In genomic region chr3:45582407-45582806, GRCh38 we compare ENCODE assay signal across 16 cellular contexts. TPM values are rescaled to one million over a fixed set of nuclear protein-coding genes. Genes with fewer than 3 reads are reported as not detected.
DNase-seq lines count a peak whose midpoint lies in the region; ATAC-seq, FAIRE-seq and TF ChIP-seq lines count a peak whose summit lies in the region.
"Had no signal": no experiment of that assay in that cellular context is flagged by ENCODE, and none has a peak within 500 bp of the region (broad histone marks: within the 10 kb centered on the region; RNA-seq: fewer than 3 reads in every experiment).

No MANE protein-coding gene starts in this region.

- H3K36me3 Mint-ChIP-seq in HFFc6 (ENCODE audit: low read depth) = no peaks in the 10 kb centered on the region
- no peaks in the 10 kb centered on the region for H3K36me3 Mint-ChIP-seq in stimulated activated naive B cell treated with anti-CD40 and anti-IgM and Interleukin-4, amounts not matched to agents 10 μg/mL and 1 μg/mL and 100 μg/mL, for 72 hours
- H3K36me3 Mint-ChIP-seq: activated naive CD4-positive, alpha-beta T cell treated with anti-CD3 and anti-CD28 coated beads, Interleukin-2, amount 50 U/mL, for 72 hours had no signal

- intact Hi-C loops in GM12878 (cut with micrococcal nuclease; ENCODE audit: unreplicated experiment) = no loop called here
- intact Hi-C loops in left ventricle myocardium superior (cut with micrococcal nuclease) = no loop called here

- no TSS peak for BruUV-seq in GM12878 (replicated peaks; lab: Mats Ljungman, UMichigan)

- H3K27me3 ChIP-seq in GM12878 (replicated peaks in 1 of 2; ENCODE audit: control insufficient read depth in 2 of 2, insufficient read depth in 2 of 2, low read length in 1 of 2) = no peaks in the 10 kb centered on the region
- H3K27me3 ChIP-seq: gastrocnemius medialis had no signal

- H2AFZ ChIP-seq in GM12878 (ENCODE audit: control insufficient read depth, low read depth, low read length) = no peak overlapping the region
- H2AFZ ChIP-seq: parathyroid adenoma had no signal

- no peaks in the 10 kb centered on the region for H3K9me3 Mint-ChIP-seq in HFFc6
- peaks cover 0 to 2% of the 10 kb centered on the region in 2 donors for H3K9me3 Mint-ChIP-seq in stimulated activated naive B cell treated with anti-CD40 and anti-IgM and Interleukin-4, amounts not matched to agents 10 μg/mL and 1 μg/mL and 100 μg/mL, for 72 hours
- H3K9me3 Mint-ChIP-seq: dendritic cell treated with granulocyte-macrophage colony-stimulating factor and Interleukin-4, amounts not matched to agents 40 ng/mL and 50 ng/mL, for 4 days; stimulated activated naive CD8-positive, alpha-beta T cell treated with anti-CD3 and anti-CD28 coated beads, Interleukin-15, amount 100 ng/mL, for 72 hours; T-helper 1 cell treated with Interleukin-12 subunit alpha and Interleukin-12 subunit beta and Interleukin-4 antibody, amounts not matched to agents 30 μg/mL and 1 μg/mL, for 36 hours had no signal

- no peak for FAIRE-seq in GM12878 (lab: Jason Lieb, UNC)

- H3K4me1 ChIP-seq in GM12878 (ENCODE audit: control insufficient read depth, insufficient read depth, low read length) = no peaks in the 10 kb centered on the region
- H3K4me1 ChIP-seq: parathyroid adenoma had no signal

- no peaks in the 10 kb centered on the region for H3K79me2 ChIP-seq in GM12878 (ENCODE audit: control insufficient read depth, insufficient read depth, low read length)
- H3K79me2 ChIP-seq: parathyroid adenoma had no signal

- H3K9me3 ChIP-seq in GM12878 (replicated peaks; ENCODE audit: control insufficient read depth, insufficient read depth, low read length) = no peaks in the 10 kb centered on the region; the same call in 2 of the 3 replicates
- H3K9me3 ChIP-seq: gastrocnemius medialis had no signal

- WGBS in GM12878 (ENCODE audit: insufficient coverage, insufficient replicate concordance, low lambda C conversion rate, missing lambda C conversion rate) = 46% methylated on average over 2 of the region's 2 CpGs

- H3K4me3 Mint-ChIP-seq in HFFc6 = no peak overlapping the region
- no peak overlapping the region for H3K4me3 Mint-ChIP-seq in stimulated activated naive B cell treated with anti-CD40 and anti-IgM and Interleukin-4, amounts not matched to agents 10 μg/mL and 1 μg/mL and 100 μg/mL, for 72 hours
- H3K4me3 Mint-ChIP-seq: activated CD8-positive, alpha-beta T cell treated with anti-CD3 and anti-CD28 coated beads, Interleukin-2, amount 10 ng/mL, durations not matched to agents 7 days and 5 days; dendritic cell treated with granulocyte-macrophage colony-stimulating factor and Interleukin-4, amounts not matched to agents 40 ng/mL and 50 ng/mL, for 4 days; stimulated activated naive CD8-positive, alpha-beta T cell treated with anti-CD3 and anti-CD28 coated beads, Interleukin-15, amount 100 ng/mL, for 72 hours; T-helper 1 cell treated with Interleukin-12 subunit alpha and Interleukin-12 subunit beta and Interleukin-4 antibody, amounts not matched to agents 30 μg/mL and 1 μg/mL, for 36 hours had no signal

- RAD21 ChIA-PET in GM12878 (lab: Charles Lee; ENCODE audit: unreplicated experiment) = interaction anchor here (1.8 kb wide), 1 partner anchor 13 kb away, joined by 5 read pairs; no protein-coding TSS in a partner anchor

- SMC1A ChIA-PET in GM12878 (lab: Charles Lee; ENCODE audit: uncharacterized antibody, unreplicated experiment) = interaction anchor here (1.2 to 1.7 kb wide), 2 partner anchors 10 to 13 kb away, joined by 3 to 4 read pairs; partner anchors contain the start of gene LIMD1

- CTCF ChIA-PET in GM12878 (lab: Yijun Ruan, JAX) = interaction anchor here (0.9 to 1.5 kb wide), 4 partner anchors 13 to 78 kb away, joined by 3 to 7 read pairs (median 4); no protein-coding TSS in a partner anchor

- H3K4me1 Mint-ChIP-seq in HFFc6 (ENCODE audit: low read depth) = peaks cover 11% of the 10 kb centered on the region
- H3K4me1 Mint-ChIP-seq in stimulated activated naive B cell treated with anti-CD40 and anti-IgM and Interleukin-4, amounts not matched to agents 10 μg/mL and 1 μg/mL and 100 μg/mL, for 72 hours = peaks cover 1 to 12% of the 10 kb centered on the region in 2 donors

- no peak for TF ChIP-seq RAD21 in GM12878 (IDR thresholded peaks at IDR 0.05; ENCODE audit: insufficient read depth, low read depth, low read length)

- TF ChIP-seq POLR2A in GM12878 (IDR thresholded peaks at IDR 0.05; ENCODE audit: low read depth, low read length) = no peak

- no peak for TF ChIP-seq EP300 in GM12878 (IDR thresholded peaks at IDR 0.05; ENCODE audit: borderline replicate concordance in 1 of 2, control insufficient read depth in 1 of 2, low read depth in 2 of 2, low read length in 2 of 2)

- in situ Hi-C loops in GM12878 (cut with MboI) = no loop called here

- no peak overlapping the region for H3K27ac ChIP-seq in GM12878 (ENCODE audit: control insufficient read depth, insufficient read depth)
- H3K27ac ChIP-seq: parathyroid adenoma had no signal

- no peak for TF ChIP-seq CTCF in HFFc6 (IDR thresholded peaks at IDR 0.05)
- no peak for TF ChIP-seq CTCF in GM12878 (IDR thresholded peaks at IDR 0.05 in 2 of 3, conservative IDR thresholded peaks at IDR 0.05 in 1 of 3; ENCODE audit: control insufficient read depth in 2 of 3, extremely low read depth in 1 of 3, insufficient read depth in 1 of 3, low read depth in 3 of 3, low read length in 3 of 3)

- POLR2A ChIA-PET in GM12878 (lab: Charles Lee) = interaction anchor here (1.3 kb wide), 1 partner anchor 12 kb away, joined by 4 read pairs; no protein-coding TSS in a partner anchor

- DNase-seq in HFFc6 (peak; percentile 28), GM12878 (ENCODE audit: low read depth, low spot score) (no peak), left ventricle myocardium superior (no peak), medulla oblongata (ENCODE audit: extremely low spot score) (no peak)
- DNase-seq in stimulated activated naive B cell treated with anti-CD40 and anti-IgM and Interleukin-4, amounts not matched to agents 10 μg/mL and 1 μg/mL and 100 μg/mL, for 72 hours = no peak
- DNase-seq: activated CD8-positive, alpha-beta T cell treated with anti-CD3 and anti-CD28 coated beads, Interleukin-2, amount 10 ng/mL, durations not matched to agents 7 days and 5 days; stimulated activated CD4-positive, alpha-beta T cell treated with anti-CD3 and anti-CD28 coated beads, Interleukin-2, amount 100 ng/mL, for 48 hours; stimulated activated naive CD8-positive, alpha-beta T cell treated with anti-CD3 and anti-CD28 coated beads, Interleukin-15, amount 100 ng/mL, for 72 hours had no signal

- H3K36me3 ChIP-seq in GM12878 (ENCODE audit: control insufficient read depth in 2 of 2, insufficient read depth in 2 of 2, low read length in 1 of 2) = no peaks in the 10 kb centered on the region
- H3K36me3 ChIP-seq: gastrocnemius medialis had no signal

- H3K4me2 ChIP-seq in GM12878 (ENCODE audit: control insufficient read depth, insufficient read depth) = no peak overlapping the region

- ATAC-seq in GM12878 (peak; percentile 27; the same call in 1 of the 3 replicates), left ventricle myocardium superior (peak; percentile 39), GM21390 (IDR thresholded peaks at IDR 0.05; ENCODE audit: unreplicated experiment) (no peak), GM21825 (IDR thresholded peaks at IDR 0.05; ENCODE audit: unreplicated experiment) (no peak), HG03521 (IDR thresholded peaks at IDR 0.05; ENCODE audit: unreplicated experiment) (no peak)
- ATAC-seq in stimulated activated naive B cell treated with anti-CD40 and anti-IgM and Interleukin-4, amounts not matched to agents 10 μg/mL and 1 μg/mL and 100 μg/mL, for 72 hours (replicated peaks) = peak; percentile 29 to 48
- ATAC-seq: activated CD8-positive, alpha-beta T cell treated with anti-CD3 and anti-CD28 coated beads, Interleukin-2, amount 10 ng/mL, durations not matched to agents 7 days and 5 days; activated naive CD4-positive, alpha-beta T cell treated with anti-CD3 and anti-CD28 coated beads, Interleukin-2, amount 50 U/mL, for 72 hours; stimulated activated naive CD8-positive, alpha-beta T cell treated with anti-CD3 and anti-CD28 coated beads, Interleukin-15, amount 100 ng/mL, for 72 hours had no signal

- H3K9ac ChIP-seq in GM12878 (ENCODE audit: control insufficient read depth, insufficient read depth, low read length) = no peak overlapping the region
- H3K9ac ChIP-seq: parathyroid adenoma had no signal

- H3K4me3 ChIP-seq in GM12878 = no peak overlapping the region
- H3K4me3 ChIP-seq: gastrocnemius medialis had no signal

- H3K27me3 Mint-ChIP-seq in HFFc6 (ENCODE audit: insufficient read depth) = peaks cover 8% of the 10 kb centered on the region
- no peaks in the 10 kb centered on the region for H3K27me3 Mint-ChIP-seq in stimulated activated naive B cell treated with anti-CD40 and anti-IgM and Interleukin-4, amounts not matched to agents 10 μg/mL and 1 μg/mL and 100 μg/mL, for 72 hours
- H3K27me3 Mint-ChIP-seq: dendritic cell treated with granulocyte-macrophage colony-stimulating factor and Interleukin-4, amounts not matched to agents 40 ng/mL and 50 ng/mL, for 4 days; stimulated activated naive CD8-positive, alpha-beta T cell treated with anti-CD3 and anti-CD28 coated beads, Interleukin-15, amount 100 ng/mL, for 72 hours had no signal

- no peaks in the 10 kb centered on the region for H4K20me1 ChIP-seq in GM12878 (ENCODE audit: control insufficient read depth, insufficient read depth)

- H3K27ac Mint-ChIP-seq in HFFc6 = no peak overlapping the region
- no peak overlapping the region for H3K27ac Mint-ChIP-seq in stimulated activated naive B cell treated with anti-CD40 and anti-IgM and Interleukin-4, amounts not matched to agents 10 μg/mL and 1 μg/mL and 100 μg/mL, for 72 hours
- H3K27ac Mint-ChIP-seq: activated CD8-positive, alpha-beta T cell treated with anti-CD3 and anti-CD28 coated beads, Interleukin-2, amount 10 ng/mL, durations not matched to agents 7 days and 5 days; activated naive CD4-positive, alpha-beta T cell treated with anti-CD3 and anti-CD28 coated beads, Interleukin-2, amount 50 U/mL, for 72 hours; dendritic cell treated with granulocyte-macrophage colony-stimulating factor and Interleukin-4, amounts not matched to agents 40 ng/mL and 50 ng/mL, for 4 days; stimulated activated naive CD8-positive, alpha-beta T cell treated with anti-CD3 and anti-CD28 coated beads, Interleukin-15, amount 100 ng/mL, for 72 hours; T-helper 1 cell treated with Interleukin-12 subunit alpha and Interleukin-12 subunit beta and Interleukin-4 antibody, amounts not matched to agents 30 μg/mL and 1 μg/mL, for 36 hours had no signal

RNA-seq across cellular contexts. Expression of gene LIMD1, which starts 12.1 kb away (rescaled TPM):
- 10 to 100 TPM; 25.0 to 34.8 (median 27.2) TPM for total RNA-seq in HFFc6 (2021; fragmentation: NEBNext Ultra II Directional; extraction: Animal tissue kit (Norgen Biotek cat#: 25700))
- total RNA-seq in GM12878 (2013; cell fraction: nucleolus; rRNA removed) = 181 and 205 TPM in 2 replicates
- 26.4 and 27.3 TPM in 2 replicates for total RNA-seq in GM12878 (2014; rRNA removed)
- 21.5 and 21.7 TPM in 2 replicates for total RNA-seq in GM12878 (2014; rRNA removed; fragmentation: Illumina TruSeq; extraction: Trizol)
- 47.2 and 54.5 TPM in 2 replicates for total RNA-seq in GM12878 (2021)
- polyA plus RNA-seq in GM12878 (2011; ENCODE audit: low read depth) = 17.9 TPM
- polyA plus RNA-seq in GM12878 (2011; rRNA removed) = 32.2 and 43.1 TPM in 2 replicates
- polyA plus RNA-seq in GM12878 (2011; cell fraction: cytosol; rRNA removed) = 44.6 and 49.4 TPM in 2 replicates
- 123 and 153 TPM in 2 replicates for polyA plus RNA-seq in GM12878 (2011; cell fraction: nucleus; rRNA removed)
- polyA plus RNA-seq in GM12878 (2012) = 34.5 and 37.3 TPM in 2 replicates
- 19.8 and 23.7 TPM in 2 replicates for polyA plus RNA-seq in GM12878 (2014; fragmentation: Illumina TruSeq; extraction: Trizol)
- polyA plus RNA-seq in GM12878 (2014; fragmentation: Nextera tagmentation; extraction: Ambion mirVana) = 1 to 10 TPM; 1.7 to 2.9 TPM
- polyA plus RNA-seq in GM12878 (2014; rRNA removed) = 37.6 and 37.8 TPM in 2 replicates
- polyA plus RNA-seq in GM12878 (2016; fragmentation: Nextera tagmentation; extraction: Ambion mirVana) = 10 to 100 TPM; 20.5 to 23.3 TPM
- polyA minus RNA-seq in GM12878 (2011; rRNA and poly(A)+ RNA removed) = 54.3 and 118 TPM in 2 replicates
- polyA minus RNA-seq in GM12878 (2011; cell fraction: cytosol; rRNA and poly(A)+ RNA removed) = 32.5 and 37.2 TPM in 2 replicates
- 45.0 and 74.1 TPM in 2 replicates for polyA minus RNA-seq in GM12878 (2011; cell fraction: nucleus; rRNA and poly(A)+ RNA removed)
- total RNA-seq in left ventricle myocardium superior = 31.9 TPM

Comparison
In these comparisons a context has a peak if more than half of its experiments do, and no peak if none do; other contexts are left out.
1. ATAC-seq: peak in GM12878 (single experiment), left ventricle myocardium superior (single experiment) and stimulated activated naive B cell treated with anti-CD40 and anti-IgM and Interleukin-4, amounts not matched to agents 10 μg/mL and 1 μg/mL and 100 μg/mL, for 72 hours (2 of 2); none in GM21390 (single experiment), GM21825 (single experiment) and HG03521 (single experiment).